In the genomic region with DNA sequence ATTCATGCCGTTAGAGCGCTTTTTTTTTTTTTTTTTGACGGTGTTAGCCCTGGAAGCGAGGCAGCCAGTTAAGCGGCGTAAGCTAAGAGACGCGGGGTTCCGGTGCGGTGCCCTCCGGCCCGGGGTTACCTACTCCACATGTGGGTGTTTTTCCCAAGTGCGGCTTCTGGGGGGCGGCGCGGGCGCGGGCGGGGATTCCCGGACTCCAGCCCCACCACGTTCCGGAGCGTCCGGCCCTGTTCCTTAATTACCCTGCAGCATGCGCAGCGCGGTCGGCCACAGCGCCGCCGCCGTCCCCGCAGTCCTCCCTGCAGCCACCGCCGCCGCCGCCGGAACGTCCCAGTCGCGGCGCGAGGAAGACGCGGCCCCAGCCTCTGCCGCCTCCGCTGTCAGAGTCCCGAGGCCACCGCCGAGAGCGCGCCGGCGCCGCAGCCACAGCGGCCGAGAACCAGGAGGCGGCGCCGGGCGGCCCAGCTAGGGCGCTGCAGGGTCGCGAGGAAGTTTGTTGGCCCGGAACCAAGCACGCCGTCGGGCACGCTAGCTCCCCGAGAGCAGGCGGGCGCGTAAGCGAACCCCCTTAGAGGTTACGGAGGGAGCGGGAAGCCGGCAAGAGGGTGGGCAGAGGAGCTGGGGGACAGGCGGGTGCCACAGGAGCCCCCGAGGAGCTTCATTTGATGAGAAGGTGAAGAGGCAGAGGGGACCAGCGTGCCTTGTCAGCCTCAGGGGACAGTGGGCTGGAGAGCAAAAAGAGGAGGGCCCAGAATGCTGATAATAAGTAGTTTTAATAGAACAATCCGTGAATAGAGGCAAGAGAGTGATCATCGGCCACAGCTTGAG, we compare ENCODE assay signal across 8 cellular contexts. TPM values are rescaled to one million over a fixed set of nuclear protein-coding genes. Genes with fewer than 3 reads are reported as not detected.
DNase-seq lines count a peak whose midpoint lies in the region; ATAC-seq and TF ChIP-seq lines count a peak whose summit lies in the region.

No MANE protein-coding gene starts in this region.

- H3K9me3 ChIP-seq in CD4-positive, alpha-beta memory T cell (ENCODE audit: control insufficient read depth in 1 of 2, low read length in 2 of 2) = no peaks in the 10 kb centered on the region

- TF ChIP-seq POLR2A in Raji (IDR thresholded peaks at IDR 0.05; ENCODE audit: insufficient read depth, low read depth, low read length) = peak; percentile 24; the same call in 1 of the 2 replicates

- H3K36me3 ChIP-seq in CD4-positive, alpha-beta memory T cell (ENCODE audit: insufficient read depth, low read length) = no peaks in the 10 kb centered on the region

- peak overlapping the region in 6 of 7 donors; percentile 43 to 90 (median 72) for H3K27ac Mint-ChIP-seq in CD4-positive, alpha-beta memory T cell
- H3K27ac Mint-ChIP-seq in activated naive CD4-positive, alpha-beta T cell treated with anti-CD3 and anti-CD28 coated beads, Interleukin-2, amount 10 ng/mL, durations not matched to agents 7 days and 5 days = no peak overlapping the region

- peaks cover 9% of the 10 kb centered on the region for H3K27me3 ChIP-seq in CD4-positive, alpha-beta memory T cell (ENCODE audit: insufficient read depth, low read length)

- H3K4me1 ChIP-seq in CD4-positive, alpha-beta memory T cell (ENCODE audit: insufficient read depth, low read length) = peaks cover 14% of the 10 kb centered on the region

- H3K27me3 Mint-ChIP-seq in CD4-positive, alpha-beta memory T cell = peaks cover 8 to 13% of the 10 kb centered on the region in 2 donors
- H3K27me3 Mint-ChIP-seq in activated naive CD4-positive, alpha-beta T cell treated with anti-CD3 and anti-CD28 coated beads, Interleukin-2, amount 10 ng/mL, durations not matched to agents 7 days and 5 days = peaks cover 44% of the 10 kb centered on the region

- CTCF ChIA-PET in CD4-positive, alpha-beta memory T cell (lab: Charles Lee; ENCODE audit: partially characterized antibody) = interaction anchor here (0.9 to 3.1 kb wide), 7 partner anchors 8 to 134 kb away, joined by 3 to 12 read pairs (median 4); partner anchors contain the start of gene LMBRD1
- CTCF ChIA-PET in activated naive CD4-positive, alpha-beta T cell treated with anti-CD3 and anti-CD28 coated beads, Interleukin-2, amount 10 ng/mL, durations not matched to agents 7 days and 5 days (lab: Charles Lee) = interaction anchor here (1.2 kb wide), 1 partner anchor 136 kb away, joined by 3 read pairs; no protein-coding TSS in a partner anchor

- H3K36me3 Mint-ChIP-seq in CD4-positive, alpha-beta memory T cell = peaks cover 0 to 2% of the 10 kb centered on the region in 2 donors
- no peaks in the 10 kb centered on the region for H3K36me3 Mint-ChIP-seq in activated naive CD4-positive, alpha-beta T cell treated with anti-CD3 and anti-CD28 coated beads, Interleukin-2, amount 10 ng/mL, durations not matched to agents 7 days and 5 days

- peak; percentile 54 to 62 (median 58) for DNase-seq in CD4-positive, alpha-beta memory T cell
- peak; percentile 68 for DNase-seq in activated naive CD4-positive, alpha-beta T cell treated with anti-CD3 and anti-CD28 coated beads, Interleukin-2, amount 10 ng/mL, durations not matched to agents 7 days and 5 days
- DNase-seq in left cardiac atrium (peak; percentile 74), retina (peak; percentile 88), putamen (ENCODE audit: low spot score) (no peak)

- H3K27ac ChIP-seq in CD4-positive, alpha-beta memory T cell (ENCODE audit: low read depth, low read length) = peak overlapping the region; percentile 24

- intact Hi-C loops in CD4-positive, alpha-beta memory T cell (cut with micrococcal nuclease) = loop anchor here (1.0 to 2.0 kb wide), 4 partner anchors 32 to 134 kb away; no protein-coding TSS in a partner anchor
- intact Hi-C loops in left cardiac atrium (cut with DNase I) = loop anchor here in 1 of 2 donors (10.0 kb wide), 1 partner anchor 118 kb away; no protein-coding TSS in a partner anchor

- ATAC-seq in GM19395 (IDR thresholded peaks at IDR 0.05; ENCODE audit: unreplicated experiment) = peak; percentile 53
- ATAC-seq in HG03520 (IDR thresholded peaks at IDR 0.05; ENCODE audit: unreplicated experiment) = peak; percentile 61
- ATAC-seq in left cardiac atrium = peak; percentile 88 to 94

- H3K4me3 ChIP-seq in CD4-positive, alpha-beta memory T cell (ENCODE audit: low read length in 2 of 2) = peak overlapping the region; percentile 29 to 37

- POLR2A ChIA-PET in CD4-positive, alpha-beta memory T cell (lab: Charles Lee; ENCODE audit: partially characterized antibody) = interaction anchor here (1.0 to 2.1 kb wide), 4 partner anchors 26 to 71 kb away, joined by 3 to 20 read pairs (median 4); partner anchors contain the start of gene LMBRD1

- peaks cover 11 to 23% (median 18%) of the 10 kb centered on the region in 4 donors for H3K4me1 Mint-ChIP-seq in CD4-positive, alpha-beta memory T cell
- H3K4me1 Mint-ChIP-seq in activated naive CD4-positive, alpha-beta T cell treated with anti-CD3 and anti-CD28 coated beads, Interleukin-2, amount 10 ng/mL, durations not matched to agents 7 days and 5 days = peaks cover 17% of the 10 kb centered on the region

- peak overlapping the region; percentile 83 to 97 (median 92) for H3K4me3 Mint-ChIP-seq in CD4-positive, alpha-beta memory T cell
- H3K4me3 Mint-ChIP-seq in activated naive CD4-positive, alpha-beta T cell treated with anti-CD3 and anti-CD28 coated beads, Interleukin-2, amount 10 ng/mL, durations not matched to agents 7 days and 5 days = peak overlapping the region; percentile 74

- H3K9me3 Mint-ChIP-seq in CD4-positive, alpha-beta memory T cell = no peaks in the 10 kb centered on the region
- H3K9me3 Mint-ChIP-seq in activated naive CD4-positive, alpha-beta T cell treated with anti-CD3 and anti-CD28 coated beads, Interleukin-2, amount 10 ng/mL, durations not matched to agents 7 days and 5 days = no peaks in the 10 kb centered on the region

RNA-seq across cellular contexts. Expression of gene COL19A1, which starts 0.9 kb away (rescaled TPM):
- total RNA-seq in CD4-positive, alpha-beta memory T cell = not detected
- polyA plus RNA-seq in CD4-positive, alpha-beta memory T cell = under 1 TPM in 1 of 2 donors, not detected in 1; 0.02 TPM
- total RNA-seq in left cardiac atrium = 1 to 10 TPM; 1.9 to 2.5 TPM
